ENCODE assay signal across 11 cellular contexts in the genomic region with DNA sequence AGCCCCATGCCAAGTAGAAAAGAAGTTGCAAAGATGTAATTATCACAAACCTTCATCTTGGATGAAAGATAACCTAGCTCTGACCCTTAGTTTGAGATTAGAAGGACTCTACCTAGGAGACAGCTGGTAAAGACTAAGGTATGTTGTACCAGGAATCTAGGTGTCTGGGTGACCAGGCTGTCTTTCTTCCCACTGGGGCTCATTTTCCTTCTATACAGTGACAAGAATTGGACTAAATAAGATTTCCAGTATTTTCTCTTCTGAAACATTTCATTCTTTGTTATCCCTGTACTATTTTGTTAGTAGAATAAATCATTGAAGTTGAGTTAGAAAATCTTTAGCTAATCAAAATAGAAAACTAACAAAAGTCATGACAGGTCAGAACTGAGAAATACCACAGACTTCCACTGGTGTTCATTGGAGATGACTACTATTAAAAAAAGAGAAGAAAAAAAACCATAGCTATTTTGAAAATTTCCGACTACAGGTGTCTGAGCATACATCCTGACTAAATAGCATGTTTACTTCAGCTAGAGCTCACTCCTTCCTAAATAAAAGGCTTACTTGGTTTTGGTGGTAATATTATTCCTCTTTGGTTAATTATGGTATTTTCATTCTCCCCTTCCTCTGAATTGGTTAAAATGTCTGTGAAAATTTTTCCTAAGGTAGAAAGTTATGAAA. TPM values are rescaled to one million over a fixed set of nuclear protein-coding genes. Genes with fewer than 3 reads are reported as not detected.
DNase-seq lines count a peak whose midpoint lies in the region; ATAC-seq and TF ChIP-seq lines count a peak whose summit lies in the region.
"Had no signal": no experiment of that assay in that cellular context is flagged by ENCODE, and none has a peak within 500 bp of the region (broad histone marks: within the 10 kb centered on the region; RNA-seq: fewer than 3 reads in every experiment).

No MANE protein-coding gene starts in this region.

- H3K9me3 ChIP-seq in Peyer's patch (no peaks in the 10 kb centered on the region), spleen (no peaks in the 10 kb centered on the region)
- H3K9me3 ChIP-seq: stomach had no signal

- no peak for DNase-seq in Calu3
- no peak for DNase-seq in Peyer's patch
- peak; percentile 7 for DNase-seq in dermis blood vessel endothelial cell
- no peak for DNase-seq in spleen
- DNase-seq in middle frontal gyrus (ENCODE audit: extremely low spot score, low spot score), result no peak
- DNase-seq in Kasumi-1 (lab: John Stamatoyannopoulos, UW), result no peak
- DNase-seq: caudate nucleus; midbrain; stimulated activated CD4-positive, alpha-beta T cell treated with anti-CD3 and anti-CD28 coated beads, Interleukin-4, amount 100 ng/mL, for 1 hour; stomach had no signal

- no peak for ATAC-seq in HG03442 (IDR thresholded peaks at IDR 0.05; ENCODE audit: unreplicated experiment)

- H3K36me3 ChIP-seq in Peyer's patch (no peaks in the 10 kb centered on the region), spleen (peaks cover 0 to 12% (median 0%) of the 10 kb centered on the region in 6 donors)

- TF ChIP-seq CTCF in Calu3 (IDR thresholded peaks at IDR 0.05; ENCODE audit: unreplicated experiment), result no peak
- TF ChIP-seq CTCF in Peyer's patch (IDR thresholded peaks at IDR 0.05), result no peak
- TF ChIP-seq CTCF in spleen (IDR thresholded peaks at IDR 0.05 in 8 of 11, conservative IDR thresholded peaks at IDR 0.05 in 3 of 11), result no peak

- peaks cover 38% of the 10 kb centered on the region for H3K36me3 Mint-ChIP-seq in Calu3 (ENCODE audit: insufficient read depth, unreplicated experiment)

- CTCF ChIA-PET in Calu3 (lab: Charles Lee), result no interaction called here

- TF ChIP-seq POLR2A in Peyer's patch (IDR thresholded peaks at IDR 0.05), result no peak
- TF ChIP-seq POLR2A in spleen (IDR thresholded peaks at IDR 0.05), result no peak

- H3K4me3 ChIP-seq in Peyer's patch, result no peak overlapping the region
- peak overlapping the region in 1 of 8 donors; percentile 1 for H3K4me3 ChIP-seq in spleen

- peaks cover 82% of the 10 kb centered on the region for H3K4me1 Mint-ChIP-seq in Calu3 (ENCODE audit: low read depth, unreplicated experiment)

- BruUV-seq in Calu3 (replicated peaks; lab: Mats Ljungman, UMichigan), result no TSS peak

- no peaks in the 10 kb centered on the region for H3K27me3 Mint-ChIP-seq in Calu3 (ENCODE audit: unreplicated experiment)

- H3K27me3 ChIP-seq in Peyer's patch (no peaks in the 10 kb centered on the region), spleen (replicated peaks in 1 of 7) (no peaks in the 10 kb centered on the region)
- H3K27me3 ChIP-seq: stomach had no signal

- no peaks in the 10 kb centered on the region for H3K9me3 Mint-ChIP-seq in Calu3 (ENCODE audit: low read depth, unreplicated experiment)

- 21 to 44% (median 30%) methylated on average over 1 of the region's 1 CpG for WGBS in spleen, 5 donors

- H3K4me3 Mint-ChIP-seq in Calu3 (ENCODE audit: low read depth, unreplicated experiment), result peak overlapping the region; percentile 60

- H3K27ac Mint-ChIP-seq in Calu3 (ENCODE audit: unreplicated experiment), result peak overlapping the region; percentile 77

- intact Hi-C loops in Calu3 (cut with micrococcal nuclease; ENCODE audit: unreplicated experiment), result loop anchor here (10.0 kb wide), 1 partner anchor 502 kb away; no protein-coding TSS in a partner anchor
- intact Hi-C loops in spleen (cut with DNase I; ENCODE audit: low total_unique reads), result loop anchor here (10.0 kb wide), 1 partner anchor 48 kb away; no protein-coding TSS in a partner anchor

- H3K27ac ChIP-seq in Peyer's patch (peak overlapping the region; percentile 1 to 69 (median 8)), spleen (peak overlapping the region in 7 of 8 donors; percentile 41 to 100 (median 93))

- H3K4me1 ChIP-seq in Peyer's patch, result peaks cover 0 to 59% (median 33%) of the 10 kb centered on the region in 4 donors
- H3K4me1 ChIP-seq in spleen, result peaks cover 87 to 100% (median 100%) of the 10 kb centered on the region in 6 donors

RNA-seq across cellular contexts. Expression of gene TGFBR2, which starts 10.1 kb away (rescaled TPM):
- total RNA-seq in Calu3 (2022) (103 and 105 TPM in 2 replicates), Peyer's patch (100 to 1,000 TPM in 2 of 4 donors, 10 to 100 TPM in 2; 51.8 to 127 (median 105) TPM), dermis blood vessel endothelial cell (632 and 715 TPM in 2 replicates), spleen (100 to 1,000 TPM; 163 to 322 (median 277) TPM)
- 10 to 100 TPM; 18.2 to 45.6 (median 33.7) TPM for polyA plus RNA-seq in spleen
